Comparison of ENCODE assay signal across 25 cellular contexts in genomic region chr5:150797384-150797783, GRCh38. TPM values are rescaled to one million over a fixed set of nuclear protein-coding genes. Genes with fewer than 3 reads are reported as not detected.
"Had no signal": no experiment of that assay in that cellular context is flagged by ENCODE, and none has a peak within 500 bp of the region (broad histone marks: within the 10 kb centered on the region; RNA-seq: fewer than 3 reads in every experiment).

No MANE protein-coding gene starts in this region.

- H3K9me3 Mint-ChIP-seq: dendritic cell treated with granulocyte-macrophage colony-stimulating factor and Interleukin-4, amounts not matched to agents 40 ng/mL and 50 ng/mL, for 4 days; endodermal cell; naive thymus-derived CD8-positive, alpha-beta T cell had no signal

- H3K27me3 Mint-ChIP-seq: dendritic cell treated with granulocyte-macrophage colony-stimulating factor and Interleukin-4, amounts not matched to agents 40 ng/mL and 50 ng/mL, for 4 days; naive thymus-derived CD8-positive, alpha-beta T cell had no signal

- H3K27ac Mint-ChIP-seq: dendritic cell treated with granulocyte-macrophage colony-stimulating factor and Interleukin-4, amounts not matched to agents 40 ng/mL and 50 ng/mL, for 4 days; endodermal cell; nephron progenitor cell had no signal

- ATAC-seq: esophagus mucosa; gastrocnemius medialis; left ventricle myocardium superior; lower lobe of right lung; naive thymus-derived CD8-positive, alpha-beta T cell; sciatic nerve had no signal

- DNase-seq: effector CD8-positive, alpha-beta T cell; endodermal cell; foreskin fibroblast; gastrocnemius medialis; head of caudate nucleus; left ventricle myocardium superior; lower lobe of right lung; naive thymus-derived CD8-positive, alpha-beta T cell; nephron progenitor cell; nucleus accumbens; stimulated activated CD4-positive, alpha-beta T cell treated with anti-CD3 and anti-CD28 coated beads, Interleukin-12 subunit alpha, Interleukin-12 subunit beta, amount 100 ng/mL, for 4 hours; stimulated activated CD4-positive, alpha-beta T cell treated with anti-CD3 and anti-CD28 coated beads, Interleukin-1b, Interleukin-23, amount 100 ng/mL, for 48 hours; stimulated activated CD4-positive, alpha-beta T cell treated with anti-CD3 and anti-CD28 coated beads, Interleukin-4, amount 100 ng/mL, for 1 hour; stimulated activated CD8-positive, alpha-beta memory T cell treated with anti-CD3 and anti-CD28 coated beads, Interleukin-4, amount 100 ng/mL, for 48 hours; stimulated activated naive CD4-positive, alpha-beta T cell; substantia nigra; testis; tibial artery; upper lobe of left lung had no signal

- H3K4me3 Mint-ChIP-seq: dendritic cell treated with granulocyte-macrophage colony-stimulating factor and Interleukin-4, amounts not matched to agents 40 ng/mL and 50 ng/mL, for 4 days; endodermal cell; naive thymus-derived CD8-positive, alpha-beta T cell; nephron progenitor cell had no signal

RNA-seq across cellular contexts. Expression of gene IRGM, which starts 48.9 kb away (rescaled TPM):
- total RNA-seq: endodermal cell, esophagus mucosa, gastrocnemius medialis, glomerular endothelial cell, left ventricle myocardium superior, osteocyte, right atrium auricular region, sciatic nerve had no signal
